17 cellular contexts compared by ENCODE assay signal in genomic region chrX:120671963-120672362, GRCh38. TPM values are rescaled to one million over a fixed set of nuclear protein-coding genes. Genes with fewer than 3 reads are reported as not detected.
DNase-seq lines count a peak whose midpoint lies in the region; ATAC-seq, FAIRE-seq and TF ChIP-seq lines count a peak whose summit lies in the region.
"Had no signal": no experiment of that assay in that cellular context is flagged by ENCODE, and none has a peak within 500 bp of the region (broad histone marks: within the 10 kb centered on the region; RNA-seq: fewer than 3 reads in every experiment).

No MANE protein-coding gene starts in this region.

- intact Hi-C loops in heart right ventricle (cut with DNase I) (loop anchor here in 1 of 10 donors (2.0 kb wide), 1 partner anchor 111 kb away; the partner anchor contains the start of gene CUL4B), cardiac septum (cut with DNase I) (no loop called here), breast epithelium (cut with DNase I; ENCODE audit: low total_unique reads) (no loop called here), HepG2 (cut with micrococcal nuclease; ENCODE audit: unreplicated experiment) (no loop called here), upper lobe of right lung (cut with DNase I) (no loop called here)

- H3K79me2 ChIP-seq in HepG2 (ENCODE audit: insufficient read depth, low read length): no peaks in the 10 kb centered on the region

- H3K4me1 ChIP-seq in heart right ventricle (peaks cover 0 to 18% (median 5%) of the 10 kb centered on the region in 9 donors), breast epithelium (no peaks in the 10 kb centered on the region), HepG2 (ENCODE audit: insufficient read depth, low read length) (peaks cover 10% of the 10 kb centered on the region; the same call in 1 of the 2 replicates), upper lobe of right lung (no peaks in the 10 kb centered on the region)
- H3K4me1 ChIP-seq: gastroesophageal sphincter had no signal

- H3K36me3 ChIP-seq in heart right ventricle: no peaks in the 10 kb centered on the region
- H3K36me3 ChIP-seq in breast epithelium: no peaks in the 10 kb centered on the region
- H3K36me3 ChIP-seq in HepG2 (replicated peaks in 1 of 2; ENCODE audit: control insufficient read depth in 1 of 2, insufficient read depth in 2 of 2, low read length in 2 of 2): no peaks in the 10 kb centered on the region
- no peaks in the 10 kb centered on the region for H3K36me3 ChIP-seq in upper lobe of right lung
- no peaks in the 10 kb centered on the region for H3K36me3 ChIP-seq in WERI-Rb-1
- H3K36me3 ChIP-seq: gastroesophageal sphincter, vagina had no signal

- DNase-seq in heart right ventricle: no peak
- DNase-seq in cardiac septum (ENCODE audit: low spot score): no peak
- DNase-seq in breast epithelium (ENCODE audit: low spot score in 2 of 2): no peak
- no peak for DNase-seq in HepG2 (ENCODE audit: low spot score)
- no peak for DNase-seq in upper lobe of right lung
- DNase-seq in WERI-Rb-1: no peak
- no peak for DNase-seq in NCI-H1436 treated with DMSO at 0.1 percent for 48 hours (lab: John Stamatoyannopoulos, UW)
- DNase-seq in ureter (ENCODE audit: low spot score): no peak
- DNase-seq: activated naive CD8-positive, alpha-beta T cell treated with anti-CD3 and anti-CD28 coated beads, Interleukin-2, amount 50 U/mL, for 24 hours; CD4-positive, CD25-positive, alpha-beta regulatory T cell; H7; NCI-H1417 treated with DMSO at 0.1 percent for 48 hours; nephron progenitor cell; NK-92 treated with Interleukin-12 subunit alpha and Interleukin-12 subunit beta, amount 100 ng/mL, for 24 hours had no signal

- TF ChIP-seq EP300 in HepG2 (IDR thresholded peaks at IDR 0.05; ENCODE audit: low read depth in 2 of 2, low read length in 2 of 2): no peak
- TF ChIP-seq EP300 in HepG2 (CRISPR knock-in tag; IDR thresholded peaks at IDR 0.05; ENCODE audit: borderline replicate concordance): no peak

- TF ChIP-seq POLR2A in breast epithelium (IDR thresholded peaks at IDR 0.05) (no peak), HepG2 (IDR thresholded peaks at IDR 0.05; ENCODE audit: insufficient read depth in 1 of 2, low read depth in 2 of 2, low read length in 2 of 2) (no peak)

- BruUV-seq in HepG2 (replicated peaks; lab: Mats Ljungman, UMichigan): no TSS peak

- H3K27ac ChIP-seq in heart right ventricle (peak overlapping the region; percentile 17 to 73 (median 53)), breast epithelium (peak overlapping the region; percentile 48 to 77), HepG2 (ENCODE audit: extremely low read length, insufficient read depth, low read length) (no peak overlapping the region), upper lobe of right lung (peak overlapping the region; percentile 17), WERI-Rb-1 (no peak overlapping the region)
- H3K27ac ChIP-seq: KMS-11 had no signal

- CTCF ChIA-PET in HepG2 (lab: Yijun Ruan, JAX; ENCODE audit: low intra/inter-chr PET ratio, low total read pairs): no interaction called here

- ATAC-seq in heart right ventricle: peak in 3 of 8 donors; percentile 19 to 33 (median 32)
- ATAC-seq in HepG2: no peak
- no peak for ATAC-seq in upper lobe of right lung
- ATAC-seq: activated naive CD8-positive, alpha-beta T cell treated with anti-CD3 and anti-CD28 coated beads, Interleukin-2, amount 50 U/mL, for 24 hours had no signal

- H3K9ac ChIP-seq in HepG2 (ENCODE audit: insufficient read depth, low read depth, low read length): no peak overlapping the region
- H3K9ac ChIP-seq: KMS-11 had no signal

- no peak overlapping the region for H3K4me2 ChIP-seq in HepG2 (ENCODE audit: low read depth, low read length)
- H3K4me2 ChIP-seq: KMS-11 had no signal

- FAIRE-seq in HepG2 (lab: Jason Lieb, UNC): peak; percentile 23

- H3K9me3 ChIP-seq in heart right ventricle (no peaks in the 10 kb centered on the region), breast epithelium (no peaks in the 10 kb centered on the region), HepG2 (ENCODE audit: low read length) (no peaks in the 10 kb centered on the region), upper lobe of right lung (no peaks in the 10 kb centered on the region), WERI-Rb-1 (ENCODE audit: severe bottlenecking) (no peaks in the 10 kb centered on the region)
- H3K9me3 ChIP-seq: gastroesophageal sphincter, vagina had no signal

- no peak for TF ChIP-seq CTCF in heart right ventricle (IDR thresholded peaks at IDR 0.05)
- no peak for TF ChIP-seq CTCF in breast epithelium (IDR thresholded peaks at IDR 0.05)
- no peak for TF ChIP-seq CTCF in HepG2 (CRISPR knock-in tag; IDR thresholded peaks at IDR 0.05)
- no peak for TF ChIP-seq CTCF in upper lobe of right lung (IDR thresholded peaks at IDR 0.05)
- no peak for TF ChIP-seq CTCF in WERI-Rb-1 (IDR thresholded peaks at IDR 0.05; ENCODE audit: low read depth, low read length)

- in situ Hi-C loops in HepG2 (cut with HindIII; ENCODE audit: extremely low pct_ligation_motif_present, low pct_unique_long_range_greater_than_20kb): no loop called here

- no peaks in the 10 kb centered on the region for H3K27me3 ChIP-seq in heart right ventricle
- no peaks in the 10 kb centered on the region for H3K27me3 ChIP-seq in breast epithelium
- no peaks in the 10 kb centered on the region for H3K27me3 ChIP-seq in HepG2 (ENCODE audit: control insufficient read depth in 1 of 2, insufficient read depth in 2 of 2, low read length in 2 of 2)
- H3K27me3 ChIP-seq in upper lobe of right lung: no peaks in the 10 kb centered on the region
- H3K27me3 ChIP-seq in WERI-Rb-1 (ENCODE audit: insufficient read depth, low read depth, severe bottlenecking): peaks cover 3% of the 10 kb centered on the region
- H3K27me3 ChIP-seq: gastroesophageal sphincter, vagina had no signal

- H2AFZ ChIP-seq in HepG2 (ENCODE audit: low read length): no peak overlapping the region

- H3K4me3 ChIP-seq in heart right ventricle: no peak overlapping the region
- no peak overlapping the region for H3K4me3 ChIP-seq in breast epithelium
- no peak overlapping the region for H3K4me3 ChIP-seq in HepG2 (replicated peaks in 1 of 3; ENCODE audit: insufficient read depth in 1 of 3, low read depth in 2 of 3, low read length in 3 of 3)
- no peak overlapping the region for H3K4me3 ChIP-seq in upper lobe of right lung
- H3K4me3 ChIP-seq in WERI-Rb-1 (ENCODE audit: low read depth, low read length): no peak overlapping the region
- H3K4me3 ChIP-seq: gastroesophageal sphincter, vagina had no signal

- no peaks in the 10 kb centered on the region for H4K20me1 ChIP-seq in HepG2 (ENCODE audit: insufficient read depth, low read length)

- TF ChIP-seq RAD21 in HepG2 (CRISPR knock-in tag; IDR thresholded peaks at IDR 0.05): no peak

- POLR2A ChIA-PET in HepG2 (lab: Yijun Ruan, JAX): no interaction called here

TF ChIP-seq in HepG2, 621 proteins besides CTCF, POLR2A, EP300 and RAD21 (continues in another document):
- TF ChIP-seq, protein P1, sequence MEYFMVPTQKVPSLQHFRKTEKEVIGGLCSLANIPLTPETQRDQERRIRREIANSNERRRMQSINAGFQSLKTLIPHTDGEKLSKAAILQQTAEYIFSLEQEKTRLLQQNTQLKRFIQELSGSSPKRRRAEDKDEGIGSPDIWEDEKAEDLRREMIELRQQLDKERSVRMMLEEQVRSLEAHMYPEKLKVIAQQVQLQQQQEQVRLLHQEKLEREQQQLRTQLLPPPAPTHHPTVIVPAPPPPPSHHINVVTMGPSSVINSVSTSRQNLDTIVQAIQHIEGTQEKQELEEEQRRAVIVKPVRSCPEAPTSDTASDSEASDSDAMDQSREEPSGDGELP (IDR thresholded peaks at IDR 0.05; ENCODE audit: borderline replicate concordance, low read depth): no peak
- no peak for TF ChIP-seq PITX1 (CRISPR knock-in tag; IDR thresholded peaks at IDR 0.05)
- no peak for TF ChIP-seq MZF1 (CRISPR knock-in tag; IDR thresholded peaks at IDR 0.05; ENCODE audit: borderline replicate concordance)
- no peak for TF ChIP-seq ZBTB2 (CRISPR knock-in tag; IDR thresholded peaks at IDR 0.05; ENCODE audit: low read depth)

RNA-seq across cellular contexts. Expression of gene C1GALT1C1, which starts 42.1 kb away (rescaled TPM):
- total RNA-seq in heart right ventricle: 10 to 100 TPM; 13.6 to 22.7 (median 17.2) TPM
- polyA plus RNA-seq in heart right ventricle: 10 to 100 TPM; 10.8 to 22.4 TPM
- 15.5 TPM for total RNA-seq in cardiac septum
- total RNA-seq in breast epithelium: 10 to 100 TPM; 26.4 to 35.0 (median 31.5) TPM
- total RNA-seq in HepG2 (2016; rRNA removed; fragmentation: Illumina TruSeq; extraction: Trizol): 18.2 and 31.9 TPM in 2 replicates
- 2.6 and 3.0 TPM in 2 replicates for total RNA-seq in HepG2 (2016; cell fraction: cytosol; rRNA removed; fragmentation: Illumina TruSeq; extraction: Trizol; ENCODE audit: low read depth)
- 16.7 and 30.1 TPM in 2 replicates for total RNA-seq in HepG2 (2016; cell fraction: insoluble cytoplasmic fraction; rRNA removed; fragmentation: Illumina TruSeq; extraction: Trizol)
- 4.1 and 4.9 TPM in 2 replicates for total RNA-seq in HepG2 (2016; cell fraction: membrane; rRNA removed; fragmentation: Illumina TruSeq; extraction: Trizol)
- total RNA-seq in HepG2 (2016; cell fraction: nucleus; rRNA removed; fragmentation: Illumina TruSeq; extraction: Trizol): 23.2 and 31.2 TPM in 2 replicates
- polyA plus RNA-seq in HepG2 (2011; rRNA removed): 21.7 and 26.3 TPM in 2 replicates
- polyA plus RNA-seq in HepG2 (2011; cell fraction: cytosol; rRNA removed): 13.0 and 20.8 TPM in 2 replicates
- 4.7 and 8.0 TPM in 2 replicates for polyA plus RNA-seq in HepG2 (2011; cell fraction: nucleus; rRNA removed)
- 21.6 and 26.0 TPM in 2 replicates for polyA plus RNA-seq in HepG2 (2012)
- polyA plus RNA-seq in HepG2 (2016; cell fraction: cytosol; fragmentation: Illumina TruSeq; extraction: Trizol; ENCODE audit: low read depth): 2.1 and 2.3 TPM in 2 replicates
- polyA plus RNA-seq in HepG2 (2016; cell fraction: insoluble cytoplasmic fraction; fragmentation: Illumina TruSeq; extraction: Trizol; ENCODE audit: low read depth): 14.5 and 15.5 TPM in 2 replicates
- 3.2 and 3.8 TPM in 2 replicates for polyA plus RNA-seq in HepG2 (2016; cell fraction: membrane; fragmentation: Illumina TruSeq; extraction: Trizol; ENCODE audit: low read depth)
- 33.6 and 34.2 TPM in 2 replicates for polyA plus RNA-seq in HepG2 (2016; cell fraction: nucleus; fragmentation: Illumina TruSeq; extraction: Trizol; ENCODE audit: insufficient read depth, low read depth)
- polyA minus RNA-seq in HepG2 (2011; rRNA and poly(A)+ RNA removed; ENCODE audit: low replicate concordance): 5.2 and 5.5 TPM in 2 replicates
- 12.0 and 12.4 TPM in 2 replicates for polyA minus RNA-seq in HepG2 (2011; cell fraction: cytosol; rRNA and poly(A)+ RNA removed)
- 8.1 and 11.8 TPM in 2 replicates for polyA minus RNA-seq in HepG2 (2011; cell fraction: nucleus; rRNA and poly(A)+ RNA removed)
- 24.0 TPM for total RNA-seq in upper lobe of right lung
- 22.4 TPM for total RNA-seq in ureter

Comparison
In these comparisons a context has a peak if more than half of its experiments do, and no peak if none do; other contexts are left out.
1. H3K27ac ChIP-seq: peak in heart right ventricle (10 of 10), breast epithelium (2 of 2) and upper lobe of right lung (single experiment); none in HepG2 (single experiment) and WERI-Rb-1 (single experiment).